In the genomic region with DNA sequence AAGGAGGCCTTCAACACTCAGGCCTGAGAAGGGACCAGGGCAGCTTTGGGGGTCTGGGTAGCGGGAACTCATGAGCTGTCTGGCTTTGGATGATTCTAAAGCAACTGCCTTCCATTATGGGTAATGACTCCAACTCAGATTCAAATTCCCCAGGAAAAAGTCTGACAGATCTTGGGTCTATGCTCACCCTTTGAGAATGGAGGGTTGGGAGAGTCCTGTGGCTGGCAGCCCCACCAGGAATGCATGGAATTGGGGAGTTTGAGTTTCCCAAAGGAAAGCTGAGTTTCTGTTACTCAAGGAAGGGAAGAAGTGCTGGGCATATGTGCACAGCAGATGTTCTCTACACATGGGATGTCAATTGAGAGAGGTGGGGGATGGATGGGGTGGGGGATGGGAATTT, we compare ENCODE assay signal across 1 cellular context.
TF ChIP-seq lines count a peak whose summit lies in the region.

No MANE protein-coding gene starts in this region.

TF ChIP-seq in IMR-90, 13 proteins besides CTCF, POLR2A, EP300 and RAD21:
- TF ChIP-seq USF2 (IDR thresholded peaks at IDR 0.05; ENCODE audit: low read depth, low read length) (no peak), RFX5 (IDR thresholded peaks at IDR 0.05; ENCODE audit: low read depth, low read length) (no peak), CHD1 (IDR thresholded peaks at IDR 0.05; ENCODE audit: low read depth, low read length) (no peak), MXI1 (IDR thresholded peaks at IDR 0.05; ENCODE audit: borderline replicate concordance, low read depth, low read length) (no peak), BHLHE40 (IDR thresholded peaks at IDR 0.05; ENCODE audit: low read depth, low read length) (no peak), NFE2L2 (IDR thresholded peaks at IDR 0.05; ENCODE audit: low read depth, low read length) (no peak), MAFK (IDR thresholded peaks at IDR 0.05; ENCODE audit: low read depth, low read length) (no peak), MAZ (IDR thresholded peaks at IDR 0.05; ENCODE audit: borderline replicate concordance, low read depth, low read length) (no peak), RCOR1 (IDR thresholded peaks at IDR 0.05; ENCODE audit: insufficient replicate concordance, low read length) (no peak)
- TF ChIP-seq, protein P1, sequence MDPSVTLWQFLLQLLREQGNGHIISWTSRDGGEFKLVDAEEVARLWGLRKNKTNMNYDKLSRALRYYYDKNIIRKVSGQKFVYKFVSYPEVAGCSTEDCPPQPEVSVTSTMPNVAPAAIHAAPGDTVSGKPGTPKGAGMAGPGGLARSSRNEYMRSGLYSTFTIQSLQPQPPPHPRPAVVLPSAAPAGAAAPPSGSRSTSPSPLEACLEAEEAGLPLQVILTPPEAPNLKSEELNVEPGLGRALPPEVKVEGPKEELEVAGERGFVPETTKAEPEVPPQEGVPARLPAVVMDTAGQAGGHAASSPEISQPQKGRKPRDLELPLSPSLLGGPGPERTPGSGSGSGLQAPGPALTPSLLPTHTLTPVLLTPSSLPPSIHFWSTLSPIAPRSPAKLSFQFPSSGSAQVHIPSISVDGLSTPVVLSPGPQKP (IDR thresholded peaks at IDR 0.05; ENCODE audit: borderline replicate concordance, low read depth, low read length), result no peak
TF ChIP-seq in IMR-90: peak in this region for 0.
